ENCODE assay signal across 14 cellular contexts in genomic region chr3:129623447-129624118, GRCh38. TPM values are rescaled to one million over a fixed set of nuclear protein-coding genes. Genes with fewer than 3 reads are reported as not detected.
A peak's percentile ranks its signal among the peaks of the same experiment; 100 is the strongest.
DNase-seq lines count a peak whose midpoint lies in the region; ATAC-seq, FAIRE-seq and TF ChIP-seq lines count a peak whose summit lies in the region.
"Had no signal": no experiment of that assay in that cellular context is flagged by ENCODE, and none has a peak within 500 bp of the region (broad histone marks: within the 10 kb centered on the region; RNA-seq: fewer than 3 reads in every experiment).

No MANE protein-coding gene starts in this region.

- 49% methylated on average over 5 of the region's 17 CpGs for WGBS in right lobe of liver (ENCODE audit: insufficient coverage, low coverage, low lambda C conversion rate, missing lambda C conversion rate)
- WGBS in spleen, 5 donors, result 48 to 79% (median 68%) methylated on average over 11 to 17 of the region's 17 CpGs

- TF ChIP-seq POLR2A in GM12892 (IDR thresholded peaks at IDR 0.05; ENCODE audit: low read depth, low read length) (no peak), right lobe of liver (IDR thresholded peaks at IDR 0.05) (no peak), spleen (IDR thresholded peaks at IDR 0.05) (no peak)

- H3K36me3 Mint-ChIP-seq in activated CD4-positive, alpha-beta T cell treated with anti-CD3 and anti-CD28 coated beads, Interleukin-2, amount 10 ng/mL, durations not matched to agents 24 days and 14 days (ENCODE audit: low read depth), result no peaks in the 10 kb centered on the region

- H3K27me3 Mint-ChIP-seq in activated CD4-positive, alpha-beta T cell treated with anti-CD3 and anti-CD28 coated beads, Interleukin-2, amount 10 ng/mL, durations not matched to agents 24 days and 14 days, result peaks cover 11% of the 10 kb centered on the region

- no peak overlapping the region for H3K4me3 Mint-ChIP-seq in activated CD4-positive, alpha-beta T cell treated with anti-CD3 and anti-CD28 coated beads, Interleukin-2, amount 10 ng/mL, durations not matched to agents 24 days and 14 days

- H3K27ac ChIP-seq in colonic mucosa (peak overlapping the region; percentile 51), right lobe of liver (peak overlapping the region; percentile 43 to 76 (median 44)), spleen (peak overlapping the region; percentile 21 to 96 (median 90))
- H3K27ac ChIP-seq: WERI-Rb-1 had no signal

- FAIRE-seq in GM12892 (lab: Jason Lieb, UNC), result no peak

- H3K4me3 ChIP-seq in colonic mucosa (no peak overlapping the region), right lobe of liver (no peak overlapping the region), spleen (no peak overlapping the region)

- H3K4me1 Mint-ChIP-seq in activated CD4-positive, alpha-beta T cell treated with anti-CD3 and anti-CD28 coated beads, Interleukin-2, amount 10 ng/mL, durations not matched to agents 24 days and 14 days, result peaks cover 22% of the 10 kb centered on the region

- TF ChIP-seq CTCF in colonic mucosa (IDR thresholded peaks at IDR 0.05) (no peak), right lobe of liver (IDR thresholded peaks at IDR 0.05) (no peak), spleen (IDR thresholded peaks at IDR 0.05 in 8 of 11, conservative IDR thresholded peaks at IDR 0.05 in 3 of 11) (no peak)

- ATAC-seq in right lobe of liver (peak in 2 of 4 donors; percentile 0 to 3), HG02610 (IDR thresholded peaks at IDR 0.05; ENCODE audit: unreplicated experiment) (no peak)
- ATAC-seq: PC-3 had no signal

- peak overlapping the region; percentile 8 to 9 for H3K9ac ChIP-seq in colonic mucosa (ENCODE audit: low read depth in 2 of 2, low read length in 2 of 2)

- H3K9me3 Mint-ChIP-seq in activated CD4-positive, alpha-beta T cell treated with anti-CD3 and anti-CD28 coated beads, Interleukin-2, amount 10 ng/mL, durations not matched to agents 24 days and 14 days, result no peaks in the 10 kb centered on the region

- H3K9me3 ChIP-seq in colonic mucosa, result no peaks in the 10 kb centered on the region
- H3K9me3 ChIP-seq in right lobe of liver, result no peaks in the 10 kb centered on the region
- no peaks in the 10 kb centered on the region for H3K9me3 ChIP-seq in spleen

- intact Hi-C loops in colonic mucosa (cut with DNase I), result no loop called here
- intact Hi-C loops in right lobe of liver (cut with DNase I), result no loop called here
- intact Hi-C loops in spleen (cut with DNase I; ENCODE audit: low total_unique reads), result no loop called here
- intact Hi-C loops in activated CD4-positive, alpha-beta T cell treated with anti-CD3 and anti-CD28 coated beads, Interleukin-2, amount 10 ng/mL, durations not matched to agents 24 days and 14 days (cut with micrococcal nuclease), result no loop called here

- no peak overlapping the region for H3K27ac Mint-ChIP-seq in activated CD4-positive, alpha-beta T cell treated with anti-CD3 and anti-CD28 coated beads, Interleukin-2, amount 10 ng/mL, durations not matched to agents 24 days and 14 days

- no peaks in the 10 kb centered on the region for H3K27me3 ChIP-seq in colonic mucosa
- no peaks in the 10 kb centered on the region for H3K27me3 ChIP-seq in right lobe of liver
- peaks cover 0 to 11% (median 0%) of the 10 kb centered on the region in 7 donors for H3K27me3 ChIP-seq in spleen (replicated peaks in 1 of 7)

- H3K36me3 ChIP-seq in colonic mucosa (no peaks in the 10 kb centered on the region), right lobe of liver (no peaks in the 10 kb centered on the region), spleen (no peaks in the 10 kb centered on the region)
- H3K36me3 ChIP-seq: WERI-Rb-1 had no signal

- peak; percentile 15 for DNase-seq in GM12892 (ENCODE audit: insufficient read length)
- peak; percentile 69 for DNase-seq in colonic mucosa
- DNase-seq in right lobe of liver, result peak; percentile 69 to 76 (median 73)
- peak; percentile 85 for DNase-seq in spleen
- no peak for DNase-seq in NCI-H526 treated with DMSO at 0.1 percent for 48 hours (lab: John Stamatoyannopoulos, UW)
- DNase-seq in hippocampal formation (lab: John Stamatoyannopoulos, UW), result no peak
- DNase-seq in activated CD4-positive, alpha-beta T cell treated with anti-CD3 and anti-CD28 coated beads, Interleukin-2, amount 10 ng/mL, durations not matched to agents 24 days and 14 days, result no peak
- DNase-seq: activated naive CD4-positive, alpha-beta T cell; DMS 273 treated with DMSO at 0.1 percent for 48 hours; NCI-H187; PC-3; stimulated activated CD4-positive, alpha-beta T cell treated with anti-CD3 and anti-CD28 coated beads, Interleukin-4, amount 100 ng/mL, for 1 hour; WERI-Rb-1 had no signal

- H3K4me1 ChIP-seq in colonic mucosa (peaks cover 20% of the 10 kb centered on the region), right lobe of liver (peaks cover 0 to 22% (median 7%) of the 10 kb centered on the region in 4 donors), spleen (peaks cover 61 to 100% (median 88%) of the 10 kb centered on the region in 6 donors)

RNA-seq across cellular contexts. Expression of gene PLXND1, which starts 17.1 kb away (rescaled TPM):
- 0.38 TPM for polyA plus RNA-seq in GM12892 (2012; ENCODE audit: missing spikeins)
- total RNA-seq in colonic mucosa, result 10 to 100 TPM; 25.6 to 26.7 TPM
- 10 to 100 TPM; 27.0 to 48.8 (median 29.6) TPM for total RNA-seq in right lobe of liver
- 100 to 1,000 TPM; 121 to 238 (median 170) TPM for total RNA-seq in spleen
- polyA plus RNA-seq in spleen, result 10 to 100 TPM; 44.4 to 97.9 (median 79.2) TPM
- 1.6 and 1.7 TPM in 2 replicates for total RNA-seq in activated CD4-positive, alpha-beta T cell treated with anti-CD3 and anti-CD28 coated beads, Interleukin-2, amount 10 ng/mL, durations not matched to agents 24 days and 14 days

Comparison
In these comparisons a context has a peak if more than half of its experiments do, and no peak if none do; other contexts are left out.
1. DNase-seq: peak in GM12892 (single experiment), colonic mucosa (single experiment), right lobe of liver (3 of 3) and spleen (single experiment); none in NCI-H526 treated with DMSO at 0.1 percent for 48 hours (single experiment), hippocampal formation (0 of 2) and activated CD4-positive, alpha-beta T cell treated with anti-CD3 and anti-CD28 coated beads, Interleukin-2, amount 10 ng/mL, durations not matched to agents 24 days and 14 days (single experiment).
2. Peak in every context shown above with its lines, with median percentiles within 50 percentile points of each other: H3K27ac ChIP-seq.